ENCODE assay signal across 8 cellular contexts in the genomic region with DNA sequence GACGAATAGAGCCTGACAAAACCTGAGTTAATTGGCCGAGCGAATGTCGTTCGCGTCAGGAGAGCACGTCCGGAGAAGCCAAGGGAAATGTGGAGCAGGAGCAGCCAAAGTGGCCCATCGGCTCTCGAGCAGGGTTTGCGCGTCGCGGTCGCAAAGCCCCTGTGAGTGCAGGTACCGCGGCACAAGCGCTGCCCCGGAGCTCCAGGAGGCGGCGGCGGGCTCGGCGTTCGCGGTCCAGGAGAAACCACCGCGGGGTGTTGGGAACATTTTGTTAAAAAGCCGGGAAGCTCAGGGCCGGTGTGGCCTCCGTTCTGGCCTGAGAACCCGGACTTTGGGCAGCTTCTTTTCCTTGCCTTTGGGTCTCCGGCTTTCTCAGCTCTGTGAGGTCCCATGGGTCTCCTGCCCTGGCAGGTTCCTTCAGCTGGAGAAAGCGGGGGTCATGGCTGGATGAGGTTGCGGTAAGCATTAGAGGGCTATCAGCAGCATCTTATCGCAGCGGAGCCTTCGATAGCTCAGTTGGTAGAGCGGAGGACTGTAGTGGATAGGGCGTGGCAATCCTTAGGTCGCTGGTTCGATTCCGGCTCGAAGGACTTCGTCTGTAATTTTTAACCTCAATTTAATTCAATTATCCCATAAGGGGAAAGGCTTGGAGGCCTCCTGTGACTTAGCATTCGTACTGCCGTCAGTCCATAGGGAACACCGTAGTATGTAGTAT. TPM values are rescaled to one million over a fixed set of nuclear protein-coding genes. Genes with fewer than 3 reads are reported as not detected.
DNase-seq lines count a peak whose midpoint lies in the region; ATAC-seq, FAIRE-seq and TF ChIP-seq lines count a peak whose summit lies in the region.

No MANE protein-coding gene starts in this region.

- peaks cover 30% of the 10 kb centered on the region for H3K4me1 Mint-ChIP-seq in central memory CD8-positive, alpha-beta T cell

- H3K9me3 ChIP-seq in keratinocyte (ENCODE audit: control insufficient read depth, low read depth, low read length) = no peaks in the 10 kb centered on the region

- ATAC-seq in HG03175 (IDR thresholded peaks at IDR 0.05; ENCODE audit: unreplicated experiment) = peak; percentile 59
- ATAC-seq in central memory CD8-positive, alpha-beta T cell (replicated peaks; ENCODE audit: extremely low read depth, poor library complexity, severe bottlenecking) = peak; percentile 72

- H3K9me3 Mint-ChIP-seq in central memory CD8-positive, alpha-beta T cell = peaks cover 8% of the 10 kb centered on the region

- peaks cover 9% of the 10 kb centered on the region for H3K4me1 ChIP-seq in keratinocyte (ENCODE audit: control insufficient read depth, extremely low read depth, insufficient read depth, low read length)

- H3K36me3 Mint-ChIP-seq in central memory CD8-positive, alpha-beta T cell (ENCODE audit: insufficient read depth) = peaks cover 40% of the 10 kb centered on the region

- peak overlapping the region; percentile 100 for H3K27ac Mint-ChIP-seq in central memory CD8-positive, alpha-beta T cell (ENCODE audit: low read depth)

- H3K9me1 ChIP-seq in keratinocyte (ENCODE audit: control insufficient read depth, extremely low read depth, insufficient read depth, low read length) = no peaks in the 10 kb centered on the region

- H3K27me3 ChIP-seq in keratinocyte (ENCODE audit: control insufficient read depth, extremely low read depth, insufficient read depth, low read length) = no peaks in the 10 kb centered on the region

- peak overlapping the region; percentile 92 for H2AFZ ChIP-seq in keratinocyte (ENCODE audit: control insufficient read depth, low read length)

- peak; percentile 92 for DNase-seq in AG09309 (ENCODE audit: low read depth)
- DNase-seq in NCI-H226 = peak; percentile 84
- DNase-seq in activated CD4-positive, CD25-positive, alpha-beta regulatory T cell (lab: John Stamatoyannopoulos, UW) = peak; percentile 73 to 89 (median 78)
- DNase-seq in central memory CD8-positive, alpha-beta T cell (ENCODE audit: low spot score in 2 of 2) = peak; percentile 94 to 98
- DNase-seq in keratinocyte (ENCODE audit: low read depth, low spot score) = peak; percentile 83
- DNase-seq in stimulated activated CD4-positive, alpha-beta T cell treated with anti-CD3 and anti-CD28 coated beads, Interleukin-15, amount 100 ng/mL, for 1 hour (ENCODE audit: low read depth in 1 of 2, low spot score in 1 of 2) = peak; percentile 88

- peak overlapping the region; percentile 98 for H3K4me2 ChIP-seq in keratinocyte (ENCODE audit: control insufficient read depth, extremely low read depth, insufficient read depth, low read depth, low read length)

- peak overlapping the region; percentile 77 for H3K27ac ChIP-seq in keratinocyte (ENCODE audit: control insufficient read depth, insufficient read depth, low read length)

- in situ Hi-C loops in GM18951 (cut with MboI; ENCODE audit: low sequenced_read_pairs, unreplicated experiment) = no loop called here

- dilution Hi-C loops in keratinocyte (cut with MboI; ENCODE audit: extremely low pct_ligation_motif_present, low sequenced_read_pairs) = no loop called here

- peak; percentile 70 for TF ChIP-seq POLR2A in GM18951 (IDR thresholded peaks at IDR 0.05; ENCODE audit: extremely low read depth, insufficient read depth, insufficient read length)

- peak overlapping the region; percentile 77 for H3K9ac ChIP-seq in keratinocyte (ENCODE audit: control insufficient read depth, extremely low read depth, insufficient read depth, low read length)

- peak overlapping the region; percentile 98 for H3K4me3 Mint-ChIP-seq in central memory CD8-positive, alpha-beta T cell

- peak; percentile 73 for FAIRE-seq in keratinocyte (lab: Jason Lieb, UNC)

- H3K27me3 Mint-ChIP-seq in central memory CD8-positive, alpha-beta T cell = peaks cover 13% of the 10 kb centered on the region

- H3K4me3 ChIP-seq in AG09309 (ENCODE audit: control insufficient read depth, low read depth, low read length) (peak overlapping the region; percentile 48), keratinocyte (ENCODE audit: control insufficient read depth in 2 of 3, extremely low read depth in 1 of 3, insufficient read depth in 2 of 3, low read depth in 1 of 3, low read length in 3 of 3) (peak overlapping the region; percentile 87 to 94 (median 88))

- TF ChIP-seq CTCF in AG09309 (IDR thresholded peaks at IDR 0.05; ENCODE audit: control insufficient read depth, insufficient read depth, low read depth, low read length, missing control alignments) = peak; percentile 48
- TF ChIP-seq CTCF in keratinocyte (optimal IDR thresholded peaks at IDR 0.05 in 1 of 3, IDR thresholded peaks at IDR 0.05 in 1 of 3, conservative IDR thresholded peaks at IDR 0.05 in 1 of 3; ENCODE audit: extremely low read depth in 1 of 3, insufficient read depth in 2 of 3, low read length in 3 of 3) = peak; percentile 20 to 65 (median 28)

- H3K79me2 ChIP-seq in keratinocyte (ENCODE audit: control insufficient read depth, insufficient read depth, low read length) = no peaks in the 10 kb centered on the region

- no peaks in the 10 kb centered on the region for H4K20me1 ChIP-seq in keratinocyte (ENCODE audit: control insufficient read depth, extremely low read depth, insufficient read depth, low read length)

- peaks cover 0 to 12% of the 10 kb centered on the region in 2 experiments for H3K36me3 ChIP-seq in keratinocyte (ENCODE audit: control insufficient read depth in 2 of 2, extremely low read depth in 1 of 2, insufficient read depth in 2 of 2, low read length in 2 of 2)

RNA-seq across cellular contexts. Expression of gene AGBL5, which starts 1.0 kb away (rescaled TPM):
- polyA plus RNA-seq in keratinocyte = 24.5 to 27.7 TPM (median 25.5 TPM) in 3 replicates
- polyA plus RNA-seq in keratinocyte (2011; ENCODE audit: low read depth) = 31.7 TPM
- 26.4 and 32.9 TPM in 2 replicates for polyA plus RNA-seq in keratinocyte (2011; cell fraction: cytosol; rRNA removed)
- 12.3 and 12.4 TPM in 2 replicates for polyA plus RNA-seq in keratinocyte (2011; cell fraction: nucleus; rRNA removed)
- polyA plus RNA-seq in keratinocyte (2012; ENCODE audit: low replicate concordance) = 12.7 and 19.7 TPM in 2 replicates
- polyA minus RNA-seq in keratinocyte = 32.5 to 60.4 TPM (median 47.4 TPM) in 3 replicates
- 25.1 TPM for polyA minus RNA-seq in keratinocyte (2011; cell fraction: cytosol; rRNA and poly(A)+ RNA removed)
- polyA minus RNA-seq in keratinocyte (2011; cell fraction: nucleus; rRNA and poly(A)+ RNA removed) = 6.5 and 9.9 TPM in 2 replicates

RNA-seq across cellular contexts. Expression of gene TMEM214, which starts 17.7 kb away (rescaled TPM):
- 28.7 to 65.8 TPM (median 38.0 TPM) in 3 replicates for polyA plus RNA-seq in keratinocyte
- 20.4 TPM for polyA plus RNA-seq in keratinocyte (2011; ENCODE audit: low read depth)
- polyA plus RNA-seq in keratinocyte (2011; cell fraction: cytosol; rRNA removed) = 30.8 and 33.1 TPM in 2 replicates
- polyA plus RNA-seq in keratinocyte (2011; cell fraction: nucleus; rRNA removed) = 90.1 and 90.9 TPM in 2 replicates
- 28.4 and 51.3 TPM in 2 replicates for polyA plus RNA-seq in keratinocyte (2012; ENCODE audit: low replicate concordance)
- 72.3 to 342 TPM (median 115 TPM) in 3 replicates for polyA minus RNA-seq in keratinocyte
- 90.9 TPM for polyA minus RNA-seq in keratinocyte (2011; cell fraction: cytosol; rRNA and poly(A)+ RNA removed)
- 70.1 and 93.2 TPM in 2 replicates for polyA minus RNA-seq in keratinocyte (2011; cell fraction: nucleus; rRNA and poly(A)+ RNA removed)

RNA-seq across cellular contexts. Expression of gene OST4, which starts 21.0 kb away (rescaled TPM):
- polyA plus RNA-seq in keratinocyte = 393 to 636 TPM (median 541 TPM) in 3 replicates
- 42.3 TPM for polyA plus RNA-seq in keratinocyte (2011; ENCODE audit: low read depth)
- polyA plus RNA-seq in keratinocyte (2011; cell fraction: cytosol; rRNA removed) = 695 and 721 TPM in 2 replicates
- polyA plus RNA-seq in keratinocyte (2011; cell fraction: nucleus; rRNA removed) = 135 and 166 TPM in 2 replicates
- 473 and 536 TPM in 2 replicates for polyA plus RNA-seq in keratinocyte (2012; ENCODE audit: low replicate concordance)
- polyA minus RNA-seq in keratinocyte = 279 to 499 TPM (median 284 TPM) in 3 replicates
- 1,244 TPM for polyA minus RNA-seq in keratinocyte (2011; cell fraction: cytosol; rRNA and poly(A)+ RNA removed)
- 34.9 and 44.1 TPM in 2 replicates for polyA minus RNA-seq in keratinocyte (2011; cell fraction: nucleus; rRNA and poly(A)+ RNA removed)

RNA-seq across cellular contexts. Expression of gene EMILIN1, which starts 28.0 kb away (rescaled TPM):
- polyA plus RNA-seq in keratinocyte = 0.01 to 0.06 TPM (median 0.03 TPM) in 3 replicates
- polyA plus RNA-seq in keratinocyte (2011; ENCODE audit: low read depth) = not detected
- polyA plus RNA-seq in keratinocyte (2011; cell fraction: cytosol; rRNA removed) = 0.06 TPM in 1 of 2 replicates, not detected in the other
- 0.04 and 0.23 TPM in 2 replicates for polyA plus RNA-seq in keratinocyte (2011; cell fraction: nucleus; rRNA removed)
- polyA plus RNA-seq in keratinocyte (2012; ENCODE audit: low replicate concordance) = 0.18 TPM in 2 replicates
- 0.20 TPM in 1 of 3 replicates, not detected in the others for polyA minus RNA-seq in keratinocyte
- not detected for polyA minus RNA-seq in keratinocyte (2011; cell fraction: cytosol; rRNA and poly(A)+ RNA removed)
- not detected in 2 replicates for polyA minus RNA-seq in keratinocyte (2011; cell fraction: nucleus; rRNA and poly(A)+ RNA removed)

RNA-seq across cellular contexts. Expression of gene KHK, which starts 36.1 kb away (rescaled TPM):
- polyA plus RNA-seq in keratinocyte = 0.06 to 0.36 TPM (median 0.21 TPM) in 3 replicates
- polyA plus RNA-seq in keratinocyte (2011; ENCODE audit: low read depth) = not detected
- 0.10 and 0.11 TPM in 2 replicates for polyA plus RNA-seq in keratinocyte (2011; cell fraction: cytosol; rRNA removed)
- polyA plus RNA-seq in keratinocyte (2011; cell fraction: nucleus; rRNA removed) = 0.07 and 0.24 TPM in 2 replicates
- 0.16 and 0.46 TPM in 2 replicates for polyA plus RNA-seq in keratinocyte (2012; ENCODE audit: low replicate concordance)
- 0.45 to 0.95 TPM in 2 of 3 replicates, not detected in the other for polyA minus RNA-seq in keratinocyte
- not detected for polyA minus RNA-seq in keratinocyte (2011; cell fraction: cytosol; rRNA and poly(A)+ RNA removed)
- polyA minus RNA-seq in keratinocyte (2011; cell fraction: nucleus; rRNA and poly(A)+ RNA removed) = not detected in 2 replicates

Comparison
In these comparisons a context has a peak if more than half of its experiments do, and no peak if none do; other contexts are left out.
1. Peak in every context shown above with its lines: DNase-seq, ATAC-seq, H3K4me3 ChIP-seq and H3K27ac ChIP-seq.